24 cellular contexts compared by ENCODE assay signal in the genomic region with DNA sequence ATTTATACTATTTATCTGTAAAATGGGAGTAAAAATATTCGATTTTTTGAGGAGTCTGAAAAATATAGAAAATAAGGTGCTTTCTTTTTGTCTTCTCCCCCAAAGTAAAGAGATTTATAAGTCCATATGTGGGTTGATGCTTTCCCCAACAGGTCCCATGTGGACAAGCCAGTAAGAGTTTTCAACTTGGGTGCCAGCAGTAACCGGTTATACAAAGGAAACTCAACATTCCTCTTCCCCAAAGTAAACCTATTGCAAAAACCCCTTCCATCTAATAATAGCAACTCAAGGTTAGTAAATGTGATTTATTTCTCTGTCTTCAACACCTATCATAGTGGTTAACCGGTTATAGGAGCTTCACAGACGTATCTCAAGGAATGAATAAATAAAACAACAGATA.
"Had no signal": no experiment of that assay in that cellular context is flagged by ENCODE, and none has a peak within 500 bp of the region (broad histone marks: within the 10 kb centered on the region; RNA-seq: fewer than 3 reads in every experiment).

No MANE protein-coding gene starts in this region.

- H3K4me1 Mint-ChIP-seq: endodermal cell had no signal

- H3K9me3 Mint-ChIP-seq: dendritic cell treated with granulocyte-macrophage colony-stimulating factor and Interleukin-4, amounts not matched to agents 40 ng/mL and 50 ng/mL, for 4 days; endodermal cell had no signal

- H3K27me3 ChIP-seq: colonic mucosa, dorsolateral prefrontal cortex, esophagus muscularis mucosa, esophagus squamous epithelium, foreskin keratinocyte, gastrocnemius medialis, gastroesophageal sphincter, heart left ventricle had no signal

- H3K27ac ChIP-seq: colonic mucosa, coronary artery, dorsolateral prefrontal cortex, epithelial cell of prostate, esophagus muscularis mucosa, esophagus squamous epithelium, foreskin keratinocyte, gastrocnemius medialis, gastroesophageal sphincter, heart left ventricle had no signal

- DNase-seq: colonic mucosa; cortex of kidney; dermis blood vessel endothelial cell; dorsolateral prefrontal cortex; effector CD4-positive, alpha-beta T cell; effector CD8-positive, alpha-beta T cell; effector memory CD4-positive, alpha-beta T cell; effector memory CD8-positive, alpha-beta T cell; endodermal cell; erythroblast; esophagus squamous epithelium; foreskin fibroblast; foreskin keratinocyte; foreskin melanocyte; gastrocnemius medialis; glutamatergic neuron; head of caudate nucleus; heart left ventricle had no signal

- H3K4me1 ChIP-seq: colonic mucosa, esophagus muscularis mucosa, esophagus squamous epithelium, foreskin keratinocyte, gastrocnemius medialis, gastroesophageal sphincter, heart left ventricle had no signal

- H3K27ac Mint-ChIP-seq: dendritic cell treated with granulocyte-macrophage colony-stimulating factor and Interleukin-4, amounts not matched to agents 40 ng/mL and 50 ng/mL, for 4 days; effector memory CD8-positive, alpha-beta T cell; endodermal cell had no signal

- H3K4me3 Mint-ChIP-seq: dendritic cell treated with granulocyte-macrophage colony-stimulating factor and Interleukin-4, amounts not matched to agents 40 ng/mL and 50 ng/mL, for 4 days; effector memory CD8-positive, alpha-beta T cell; endodermal cell had no signal

- ATAC-seq: effector memory CD8-positive, alpha-beta T cell; esophagus mucosa; foreskin keratinocyte; gastrocnemius medialis; gastroesophageal sphincter; heart left ventricle had no signal

- H3K4me3 ChIP-seq: colonic mucosa, coronary artery, dorsolateral prefrontal cortex, esophagus muscularis mucosa, esophagus squamous epithelium, gastrocnemius medialis, gastroesophageal sphincter, heart left ventricle had no signal

- H3K27me3 Mint-ChIP-seq: dendritic cell treated with granulocyte-macrophage colony-stimulating factor and Interleukin-4, amounts not matched to agents 40 ng/mL and 50 ng/mL, for 4 days; effector memory CD8-positive, alpha-beta T cell had no signal

- H3K36me3 ChIP-seq: colonic mucosa, esophagus muscularis mucosa, esophagus squamous epithelium, gastrocnemius medialis, gastroesophageal sphincter, heart left ventricle had no signal

- H3K9me3 ChIP-seq: colonic mucosa, esophagus muscularis mucosa, esophagus squamous epithelium, gastrocnemius medialis, gastroesophageal sphincter, heart left ventricle had no signal
